22 cellular contexts compared by ENCODE assay signal in genomic region chr12:69130064-69130463, GRCh38.
DNase-seq lines count a peak whose midpoint lies in the region; FAIRE-seq and TF ChIP-seq lines count a peak whose summit lies in the region.
"Had no signal": no experiment of that assay in that cellular context is flagged by ENCODE, and none has a peak within 500 bp of the region (broad histone marks: within the 10 kb centered on the region; RNA-seq: fewer than 3 reads in every experiment).

No MANE protein-coding gene starts in this region.

- peak; percentile 46 for TF ChIP-seq CTCF in AG10803 (conservative IDR thresholded peaks at IDR 0.05; ENCODE audit: low read length)
- peak; percentile 9 for TF ChIP-seq CTCF in astrocyte (IDR thresholded peaks at IDR 0.05; ENCODE audit: insufficient read depth, low read depth, low read length)
- TF ChIP-seq CTCF in kidney epithelial cell (IDR thresholded peaks at IDR 0.05; ENCODE audit: insufficient read depth, low read length, poor library complexity, severe bottlenecking), result peak; percentile 25

- peaks cover 20% of the 10 kb centered on the region for H3K27me3 Mint-ChIP-seq in astrocyte (ENCODE audit: low read depth, unreplicated experiment)

- H3K4me1 Mint-ChIP-seq in astrocyte (ENCODE audit: low read depth, unreplicated experiment), result peaks cover 4% of the 10 kb centered on the region
- H3K4me1 Mint-ChIP-seq: activated naive CD8-positive, alpha-beta T cell treated with anti-CD3 and anti-CD28 coated beads, Interleukin-2, amount 10 ng/mL, durations not matched to agents 7 days and 5 days; stimulated activated effector memory CD8-positive, alpha-beta T cell treated with anti-CD3 and anti-CD28 coated beads, Interleukin-12 subunit alpha, Interleukin-12 subunit beta, amount 100 ng/mL, for 72 hours had no signal

- H2AFZ ChIP-seq in astrocyte (ENCODE audit: low read depth, low read length), result no peak overlapping the region

- peak; percentile 9 for DNase-seq in AG10803 (ENCODE audit: low read depth)
- DNase-seq in H7, result peak; percentile 16
- DNase-seq in astrocyte (ENCODE audit: low read depth), result no peak
- no peak for DNase-seq in kidney epithelial cell (ENCODE audit: low read depth)
- no peak for DNase-seq in NCI-H146 (lab: John Stamatoyannopoulos, UW)
- DNase-seq in anterior cingulate cortex (lab: John Stamatoyannopoulos, UW), result no peak
- no peak for DNase-seq in KBM-7
- no peak for DNase-seq in NOMO-1 treated with DMSO at 0.1 percent for 48 hours (lab: John Stamatoyannopoulos, UW; ENCODE audit: unreplicated experiment)
- DNase-seq: activated CD4-positive, alpha-beta T cell treated with anti-CD3 and anti-CD28 coated beads for 1 hour; activated naive CD8-positive, alpha-beta T cell treated with anti-CD3 and anti-CD28 coated beads, Interleukin-2, amount 10 ng/mL, durations not matched to agents 7 days and 5 days; COR-L47; dorsolateral prefrontal cortex; left ventricle myocardium superior; NCI-H1436 treated with DMSO at 0.1 percent for 48 hours; NCI-H748 treated with DMSO at 0.1 percent for 48 hours; Peyer's patch; retina had no signal

- in situ Hi-C loops in KBM-7 (cut with MboI; ENCODE audit: low pct_unique_long_range_greater_than_20kb, low sequenced_read_pairs), result no loop called here

- no peak for FAIRE-seq in astrocyte (lab: Jason Lieb, UNC)
- FAIRE-seq: bronchial epithelial cell had no signal

- H3K36me3 ChIP-seq in H7 (replicated peaks; ENCODE audit: control insufficient read depth, insufficient read depth, low read length) (no peaks in the 10 kb centered on the region), astrocyte (ENCODE audit: insufficient read depth, low read length) (no peaks in the 10 kb centered on the region), kidney epithelial cell (ENCODE audit: control insufficient read depth, insufficient read depth, low read length) (no peaks in the 10 kb centered on the region)
- H3K36me3 ChIP-seq: neutrophil, Peyer's patch, thoracic aorta had no signal

- H3K4me1 ChIP-seq in astrocyte (ENCODE audit: insufficient read depth, low read length), result no peaks in the 10 kb centered on the region
- H3K4me1 ChIP-seq: Peyer's patch had no signal

- no peak overlapping the region for H3K4me2 ChIP-seq in astrocyte (ENCODE audit: low read length)

- H3K9me3 ChIP-seq in astrocyte (ENCODE audit: insufficient read depth, low read depth, low read length), result no peaks in the 10 kb centered on the region
- H3K9me3 ChIP-seq: neutrophil, Peyer's patch, thoracic aorta had no signal

- H4K20me1 ChIP-seq in astrocyte (ENCODE audit: insufficient read depth, low read length), result no peaks in the 10 kb centered on the region

- no peak overlapping the region for H3K4me3 ChIP-seq in AG10803 (ENCODE audit: low read length)
- H3K4me3 ChIP-seq in H7 (ENCODE audit: insufficient read depth, low read depth, low read length), result no peak overlapping the region
- no peak overlapping the region for H3K4me3 ChIP-seq in astrocyte (ENCODE audit: insufficient read depth, low read depth, low read length)
- H3K4me3 ChIP-seq in kidney epithelial cell (ENCODE audit: low read depth, low read length), result no peak overlapping the region
- H3K4me3 ChIP-seq: dorsolateral prefrontal cortex, Peyer's patch, SK-N-MC, thoracic aorta had no signal

- H3K9me3 Mint-ChIP-seq in astrocyte (ENCODE audit: unreplicated experiment), result no peaks in the 10 kb centered on the region
- H3K9me3 Mint-ChIP-seq: activated naive CD8-positive, alpha-beta T cell treated with anti-CD3 and anti-CD28 coated beads, Interleukin-2, amount 10 ng/mL, durations not matched to agents 7 days and 5 days; stimulated activated effector memory CD8-positive, alpha-beta T cell treated with anti-CD3 and anti-CD28 coated beads, Interleukin-12 subunit alpha, Interleukin-12 subunit beta, amount 100 ng/mL, for 72 hours had no signal

- no peaks in the 10 kb centered on the region for H3K36me3 Mint-ChIP-seq in astrocyte (ENCODE audit: low read depth, unreplicated experiment)
- H3K36me3 Mint-ChIP-seq: activated naive CD8-positive, alpha-beta T cell treated with anti-CD3 and anti-CD28 coated beads, Interleukin-2, amount 10 ng/mL, durations not matched to agents 7 days and 5 days; stimulated activated effector memory CD8-positive, alpha-beta T cell treated with anti-CD3 and anti-CD28 coated beads, Interleukin-12 subunit alpha, Interleukin-12 subunit beta, amount 100 ng/mL, for 72 hours had no signal

- H3K27ac Mint-ChIP-seq in astrocyte (ENCODE audit: unreplicated experiment), result no peak overlapping the region
- H3K27ac Mint-ChIP-seq: activated naive CD8-positive, alpha-beta T cell treated with anti-CD3 and anti-CD28 coated beads, Interleukin-2, amount 10 ng/mL, durations not matched to agents 7 days and 5 days; stimulated activated effector memory CD8-positive, alpha-beta T cell treated with anti-CD3 and anti-CD28 coated beads, Interleukin-12 subunit alpha, Interleukin-12 subunit beta, amount 100 ng/mL, for 72 hours had no signal

- no peaks in the 10 kb centered on the region for H3K79me2 ChIP-seq in astrocyte (ENCODE audit: insufficient read depth, low read length)

- H3K9ac ChIP-seq in astrocyte (ENCODE audit: low read length), result no peak overlapping the region

- H3K27me3 ChIP-seq in H7 (ENCODE audit: control insufficient read depth, insufficient read depth, low read length), result no peaks in the 10 kb centered on the region
- no peaks in the 10 kb centered on the region for H3K27me3 ChIP-seq in astrocyte (ENCODE audit: insufficient read depth, low read length)
- no peaks in the 10 kb centered on the region for H3K27me3 ChIP-seq in kidney epithelial cell (ENCODE audit: control insufficient read depth, insufficient read depth, low read length)
- H3K27me3 ChIP-seq: neutrophil, Peyer's patch had no signal

- no peak overlapping the region for H3K4me3 Mint-ChIP-seq in astrocyte (ENCODE audit: unreplicated experiment)
- H3K4me3 Mint-ChIP-seq: activated naive CD8-positive, alpha-beta T cell treated with anti-CD3 and anti-CD28 coated beads, Interleukin-2, amount 10 ng/mL, durations not matched to agents 7 days and 5 days; stimulated activated effector memory CD8-positive, alpha-beta T cell treated with anti-CD3 and anti-CD28 coated beads, Interleukin-12 subunit alpha, Interleukin-12 subunit beta, amount 100 ng/mL, for 72 hours had no signal

- no peak overlapping the region for H3K27ac ChIP-seq in astrocyte (ENCODE audit: low read depth, low read length)
- H3K27ac ChIP-seq: dorsolateral prefrontal cortex, neutrophil, Peyer's patch, thoracic aorta had no signal

Comparison
In these comparisons a context has a peak if more than half of its experiments do, and no peak if none do; other contexts are left out.
1. DNase-seq: peak in AG10803 (single experiment) and H7 (single experiment); none in astrocyte (single experiment), kidney epithelial cell (single experiment), NCI-H146 (single experiment), anterior cingulate cortex (0 of 58), KBM-7 (single experiment) and NOMO-1 treated with DMSO at 0.1 percent for 48 hours (single experiment).
2. Peak in every context shown above with its lines, with median percentiles within 50 percentile points of each other: CTCF ChIP-seq.